1 cellular context compared by ENCODE assay signal in the genomic region with DNA sequence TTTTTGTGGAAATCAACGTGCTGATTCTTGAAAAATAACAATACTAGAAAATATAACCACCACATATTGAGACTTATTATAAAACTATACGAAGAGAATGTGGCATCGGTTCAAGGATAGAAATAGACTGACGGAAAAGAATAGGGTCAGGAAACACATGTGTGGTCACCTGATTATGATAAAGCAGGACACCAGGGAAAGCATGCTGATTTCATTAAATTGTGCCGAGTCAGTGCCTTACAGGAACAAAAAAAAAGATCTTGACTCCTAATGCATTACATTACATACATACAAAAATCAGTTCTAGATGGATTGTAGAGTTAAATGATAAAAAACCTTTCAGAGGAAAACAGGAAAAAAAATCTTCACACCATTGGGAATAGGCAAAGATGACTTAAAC.
A peak's percentile ranks its signal among the peaks of the same experiment; 100 is the strongest.
TF ChIP-seq lines count a peak whose summit lies in the region.

No MANE protein-coding gene starts in this region.

TF ChIP-seq in SK-N-SH treated with all-trans-retinoic acid at 6 μM for 48 hours, 23 proteins besides CTCF, POLR2A, EP300 and RAD21 (continued from another document):
- TF ChIP-seq, protein P1, sequence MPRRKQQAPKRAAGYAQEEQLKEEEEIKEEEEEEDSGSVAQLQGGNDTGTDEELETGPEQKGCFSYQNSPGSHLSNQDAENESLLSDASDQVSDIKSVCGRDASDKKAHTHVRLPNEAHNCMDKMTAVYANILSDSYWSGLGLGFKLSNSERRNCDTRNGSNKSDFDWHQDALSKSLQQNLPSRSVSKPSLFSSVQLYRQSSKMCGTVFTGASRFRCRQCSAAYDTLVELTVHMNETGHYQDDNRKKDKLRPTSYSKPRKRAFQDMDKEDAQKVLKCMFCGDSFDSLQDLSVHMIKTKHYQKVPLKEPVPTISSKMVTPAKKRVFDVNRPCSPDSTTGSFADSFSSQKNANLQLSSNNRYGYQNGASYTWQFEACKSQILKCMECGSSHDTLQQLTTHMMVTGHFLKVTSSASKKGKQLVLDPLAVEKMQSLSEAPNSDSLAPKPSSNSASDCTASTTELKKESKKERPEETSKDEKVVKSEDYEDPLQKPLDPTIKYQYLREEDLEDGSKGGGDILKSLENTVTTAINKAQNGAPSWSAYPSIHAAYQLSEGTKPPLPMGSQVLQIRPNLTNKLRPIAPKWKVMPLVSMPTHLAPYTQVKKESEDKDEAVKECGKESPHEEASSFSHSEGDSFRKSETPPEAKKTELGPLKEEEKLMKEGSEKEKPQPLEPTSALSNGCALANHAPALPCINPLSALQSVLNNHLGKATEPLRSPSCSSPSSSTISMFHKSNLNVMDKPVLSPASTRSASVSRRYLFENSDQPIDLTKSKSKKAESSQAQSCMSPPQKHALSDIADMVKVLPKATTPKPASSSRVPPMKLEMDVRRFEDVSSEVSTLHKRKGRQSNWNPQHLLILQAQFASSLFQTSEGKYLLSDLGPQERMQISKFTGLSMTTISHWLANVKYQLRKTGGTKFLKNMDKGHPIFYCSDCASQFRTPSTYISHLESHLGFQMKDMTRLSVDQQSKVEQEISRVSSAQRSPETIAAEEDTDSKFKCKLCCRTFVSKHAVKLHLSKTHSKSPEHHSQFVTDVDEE (CRISPR knock-in tag; IDR thresholded peaks at IDR 0.05), result no peak
- TF ChIP-seq BACH2 (CRISPR knock-in tag; IDR thresholded peaks at IDR 0.05; ENCODE audit: borderline replicate concordance) (peak; percentile 47; the same call in 1 of the 2 replicates), ARNTL (CRISPR knock-in tag; IDR thresholded peaks at IDR 0.05; ENCODE audit: borderline replicate concordance, low read depth) (no peak)
